Comparison of ENCODE assay signal across 1 cellular context in the genomic region with DNA sequence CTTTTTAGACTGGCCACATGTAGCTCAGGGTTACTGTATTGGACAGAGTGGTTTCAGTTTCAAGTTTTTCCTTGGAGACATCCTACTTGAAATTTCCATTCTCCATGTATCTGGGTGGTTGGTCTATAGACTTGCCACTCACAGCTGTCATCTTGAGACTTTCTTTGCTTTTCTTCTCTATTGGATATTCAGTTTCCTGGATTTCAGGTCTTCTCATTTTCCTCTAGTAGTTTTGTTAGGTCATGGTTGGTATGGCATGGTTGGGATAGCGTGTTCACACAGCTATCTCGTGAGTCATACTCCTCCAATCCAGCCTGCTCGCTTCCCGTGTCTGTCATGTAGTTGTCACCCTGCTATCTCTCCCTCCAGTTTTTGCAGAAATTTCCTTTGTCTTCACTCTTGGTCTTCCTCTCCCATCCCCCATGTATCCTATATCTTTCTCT.
TF ChIP-seq lines count a peak whose summit lies in the region.

No MANE protein-coding gene starts in this region.

TF ChIP-seq in K562, 482 proteins besides CTCF, POLR2A, EP300 and RAD21 (continued from another document):
- peak; percentile 34 for TF ChIP-seq TAF9B (IDR thresholded peaks at IDR 0.05; ENCODE audit: partially characterized antibody)
- no peak for TF ChIP-seq XRCC3 (IDR thresholded peaks at IDR 0.05)
- TF ChIP-seq ARNT (IDR thresholded peaks at IDR 0.05): 0 out of 4 replicates have a peak, but pooled peaks of 1 of the 2 experiments have one; percentile 27
- TF ChIP-seq, protein P1, sequence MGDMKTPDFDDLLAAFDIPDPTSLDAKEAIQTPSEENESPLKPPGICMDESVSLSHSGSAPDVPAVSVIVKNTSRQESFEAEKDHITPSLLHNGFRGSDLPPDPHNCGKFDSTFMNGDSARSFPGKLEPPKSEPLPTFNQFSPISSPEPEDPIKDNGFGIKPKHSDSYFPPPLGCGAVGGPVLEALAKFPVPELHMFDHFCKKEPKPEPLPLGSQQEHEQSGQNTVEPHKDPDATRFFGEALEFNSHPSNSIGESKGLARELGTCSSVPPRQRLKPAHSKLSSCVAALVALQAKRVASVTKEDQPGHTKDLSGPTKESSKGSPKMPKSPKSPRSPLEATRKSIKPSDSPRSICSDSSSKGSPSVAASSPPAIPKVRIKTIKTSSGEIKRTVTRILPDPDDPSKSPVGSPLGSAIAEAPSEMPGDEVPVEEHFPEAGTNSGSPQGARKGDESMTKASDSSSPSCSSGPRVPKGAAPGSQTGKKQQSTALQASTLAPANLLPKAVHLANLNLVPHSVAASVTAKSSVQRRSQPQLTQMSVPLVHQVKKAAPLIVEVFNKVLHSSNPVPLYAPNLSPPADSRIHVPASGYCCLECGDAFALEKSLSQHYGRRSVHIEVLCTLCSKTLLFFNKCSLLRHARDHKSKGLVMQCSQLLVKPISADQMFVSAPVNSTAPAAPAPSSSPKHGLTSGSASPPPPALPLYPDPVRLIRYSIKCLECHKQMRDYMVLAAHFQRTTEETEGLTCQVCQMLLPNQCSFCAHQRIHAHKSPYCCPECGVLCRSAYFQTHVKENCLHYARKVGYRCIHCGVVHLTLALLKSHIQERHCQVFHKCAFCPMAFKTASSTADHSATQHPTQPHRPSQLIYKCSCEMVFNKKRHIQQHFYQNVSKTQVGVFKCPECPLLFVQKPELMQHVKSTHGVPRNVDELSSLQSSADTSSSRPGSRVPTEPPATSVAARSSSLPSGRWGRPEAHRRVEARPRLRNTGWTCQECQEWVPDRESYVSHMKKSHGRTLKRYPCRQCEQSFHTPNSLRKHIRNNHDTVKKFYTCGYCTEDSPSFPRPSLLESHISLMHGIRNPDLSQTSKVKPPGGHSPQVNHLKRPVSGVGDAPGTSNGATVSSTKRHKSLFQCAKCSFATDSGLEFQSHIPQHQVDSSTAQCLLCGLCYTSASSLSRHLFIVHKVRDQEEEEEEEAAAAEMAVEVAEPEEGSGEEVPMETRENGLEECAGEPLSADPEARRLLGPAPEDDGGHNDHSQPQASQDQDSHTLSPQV (IDR thresholded peaks at IDR 0.05): peak; percentile 60; the same call in 1 of the 2 replicates
- peak; percentile 77 to 81 for TF ChIP-seq KDM1A (IDR thresholded peaks at IDR 0.05)
- no peak for TF ChIP-seq CCNT2 (IDR thresholded peaks at IDR 0.05; ENCODE audit: borderline replicate concordance, extremely low read depth, insufficient read length, low read depth, low read length)
- TF ChIP-seq SMARCA4 (IDR thresholded peaks at IDR 0.05): peak; percentile 88
- TF ChIP-seq GABPB1 (CRISPR knock-in tag; IDR thresholded peaks at IDR 0.05): no peak
- TF ChIP-seq RBBP5 (IDR thresholded peaks at IDR 0.05; ENCODE audit: borderline replicate concordance, insufficient read depth, low read length, poor library complexity, severe bottlenecking): no peak
- TF ChIP-seq, protein P2, sequence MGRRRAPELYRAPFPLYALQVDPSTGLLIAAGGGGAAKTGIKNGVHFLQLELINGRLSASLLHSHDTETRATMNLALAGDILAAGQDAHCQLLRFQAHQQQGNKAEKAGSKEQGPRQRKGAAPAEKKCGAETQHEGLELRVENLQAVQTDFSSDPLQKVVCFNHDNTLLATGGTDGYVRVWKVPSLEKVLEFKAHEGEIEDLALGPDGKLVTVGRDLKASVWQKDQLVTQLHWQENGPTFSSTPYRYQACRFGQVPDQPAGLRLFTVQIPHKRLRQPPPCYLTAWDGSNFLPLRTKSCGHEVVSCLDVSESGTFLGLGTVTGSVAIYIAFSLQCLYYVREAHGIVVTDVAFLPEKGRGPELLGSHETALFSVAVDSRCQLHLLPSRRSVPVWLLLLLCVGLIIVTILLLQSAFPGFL (CRISPR knock-in tag; IDR thresholded peaks at IDR 0.05): no peak
- TF ChIP-seq, protein P3, sequence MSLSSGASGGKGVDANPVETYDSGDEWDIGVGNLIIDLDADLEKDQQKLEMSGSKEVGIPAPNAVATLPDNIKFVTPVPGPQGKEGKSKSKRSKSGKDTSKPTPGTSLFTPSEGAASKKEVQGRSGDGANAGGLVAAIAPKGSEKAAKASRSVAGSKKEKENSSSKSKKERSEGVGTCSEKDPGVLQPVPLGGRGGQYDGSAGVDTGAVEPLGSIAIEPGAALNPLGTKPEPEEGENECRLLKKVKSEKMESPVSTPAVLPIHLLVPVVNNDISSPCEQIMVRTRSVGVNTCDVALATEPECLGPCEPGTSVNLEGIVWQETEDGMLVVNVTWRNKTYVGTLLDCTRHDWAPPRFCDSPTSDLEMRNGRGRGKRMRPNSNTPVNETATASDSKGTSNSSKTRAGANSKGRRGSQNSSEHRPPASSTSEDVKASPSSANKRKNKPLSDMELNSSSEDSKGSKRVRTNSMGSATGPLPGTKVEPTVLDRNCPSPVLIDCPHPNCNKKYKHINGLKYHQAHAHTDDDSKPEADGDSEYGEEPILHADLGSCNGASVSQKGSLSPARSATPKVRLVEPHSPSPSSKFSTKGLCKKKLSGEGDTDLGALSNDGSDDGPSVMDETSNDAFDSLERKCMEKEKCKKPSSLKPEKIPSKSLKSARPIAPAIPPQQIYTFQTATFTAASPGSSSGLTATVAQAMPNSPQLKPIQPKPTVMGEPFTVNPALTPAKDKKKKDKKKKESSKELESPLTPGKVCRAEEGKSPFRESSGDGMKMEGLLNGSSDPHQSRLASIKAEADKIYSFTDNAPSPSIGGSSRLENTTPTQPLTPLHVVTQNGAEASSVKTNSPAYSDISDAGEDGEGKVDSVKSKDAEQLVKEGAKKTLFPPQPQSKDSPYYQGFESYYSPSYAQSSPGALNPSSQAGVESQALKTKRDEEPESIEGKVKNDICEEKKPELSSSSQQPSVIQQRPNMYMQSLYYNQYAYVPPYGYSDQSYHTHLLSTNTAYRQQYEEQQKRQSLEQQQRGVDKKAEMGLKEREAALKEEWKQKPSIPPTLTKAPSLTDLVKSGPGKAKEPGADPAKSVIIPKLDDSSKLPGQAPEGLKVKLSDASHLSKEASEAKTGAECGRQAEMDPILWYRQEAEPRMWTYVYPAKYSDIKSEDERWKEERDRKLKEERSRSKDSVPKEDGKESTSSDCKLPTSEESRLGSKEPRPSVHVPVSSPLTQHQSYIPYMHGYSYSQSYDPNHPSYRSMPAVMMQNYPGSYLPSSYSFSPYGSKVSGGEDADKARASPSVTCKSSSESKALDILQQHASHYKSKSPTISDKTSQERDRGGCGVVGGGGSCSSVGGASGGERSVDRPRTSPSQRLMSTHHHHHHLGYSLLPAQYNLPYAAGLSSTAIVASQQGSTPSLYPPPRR (CRISPR knock-in tag; IDR thresholded peaks at IDR 0.05; ENCODE audit: borderline replicate concordance): no peak
- TF ChIP-seq ZNF124 (CRISPR knock-in tag; IDR thresholded peaks at IDR 0.05): no peak
- TF ChIP-seq ZNF274 (IDR thresholded peaks at IDR 0.05; ENCODE audit: borderline replicate concordance, low read depth, low read length): no peak
- TF ChIP-seq, protein P4, sequence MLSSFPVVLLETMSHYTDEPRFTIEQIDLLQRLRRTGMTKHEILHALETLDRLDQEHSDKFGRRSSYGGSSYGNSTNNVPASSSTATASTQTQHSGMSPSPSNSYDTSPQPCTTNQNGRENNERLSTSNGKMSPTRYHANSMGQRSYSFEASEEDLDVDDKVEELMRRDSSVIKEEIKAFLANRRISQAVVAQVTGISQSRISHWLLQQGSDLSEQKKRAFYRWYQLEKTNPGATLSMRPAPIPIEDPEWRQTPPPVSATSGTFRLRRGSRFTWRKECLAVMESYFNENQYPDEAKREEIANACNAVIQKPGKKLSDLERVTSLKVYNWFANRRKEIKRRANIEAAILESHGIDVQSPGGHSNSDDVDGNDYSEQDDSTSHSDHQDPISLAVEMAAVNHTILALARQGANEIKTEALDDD (IDR thresholded peaks at IDR 0.05): peak; percentile 85
- no peak for TF ChIP-seq SRSF9 (IDR thresholded peaks at IDR 0.05; ENCODE audit: borderline replicate concordance, low read depth, low read length)
- TF ChIP-seq JUNB (CRISPR knock-in tag; conservative IDR thresholded peaks at IDR 0.05): 0 out of 2 replicates have a peak, but pooled peaks have one; percentile 17
- TF ChIP-seq, protein P5, sequence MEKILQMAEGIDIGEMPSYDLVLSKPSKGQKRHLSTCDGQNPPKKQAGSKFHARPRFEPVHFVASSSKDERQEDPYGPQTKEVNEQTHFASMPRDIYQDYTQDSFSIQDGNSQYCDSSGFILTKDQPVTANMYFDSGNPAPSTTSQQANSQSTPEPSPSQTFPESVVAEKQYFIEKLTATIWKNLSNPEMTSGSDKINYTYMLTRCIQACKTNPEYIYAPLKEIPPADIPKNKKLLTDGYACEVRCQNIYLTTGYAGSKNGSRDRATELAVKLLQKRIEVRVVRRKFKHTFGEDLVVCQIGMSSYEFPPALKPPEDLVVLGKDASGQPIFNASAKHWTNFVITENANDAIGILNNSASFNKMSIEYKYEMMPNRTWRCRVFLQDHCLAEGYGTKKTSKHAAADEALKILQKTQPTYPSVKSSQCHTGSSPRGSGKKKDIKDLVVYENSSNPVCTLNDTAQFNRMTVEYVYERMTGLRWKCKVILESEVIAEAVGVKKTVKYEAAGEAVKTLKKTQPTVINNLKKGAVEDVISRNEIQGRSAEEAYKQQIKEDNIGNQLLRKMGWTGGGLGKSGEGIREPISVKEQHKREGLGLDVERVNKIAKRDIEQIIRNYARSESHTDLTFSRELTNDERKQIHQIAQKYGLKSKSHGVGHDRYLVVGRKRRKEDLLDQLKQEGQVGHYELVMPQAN (IDR thresholded peaks at IDR 0.05; ENCODE audit: borderline replicate concordance): peak; percentile 65; the same call in 1 of the 2 replicates
- no peak for TF ChIP-seq SMAD4 (CRISPR knock-in tag; conservative IDR thresholded peaks at IDR 0.05)
- peak; percentile 61 for TF ChIP-seq CTBP1 (IDR thresholded peaks at IDR 0.05; ENCODE audit: borderline replicate concordance)
- TF ChIP-seq ZNF699 (CRISPR knock-in tag; IDR thresholded peaks at IDR 0.05; ENCODE audit: insufficient replicate concordance): no peak
- TF ChIP-seq, protein P6, sequence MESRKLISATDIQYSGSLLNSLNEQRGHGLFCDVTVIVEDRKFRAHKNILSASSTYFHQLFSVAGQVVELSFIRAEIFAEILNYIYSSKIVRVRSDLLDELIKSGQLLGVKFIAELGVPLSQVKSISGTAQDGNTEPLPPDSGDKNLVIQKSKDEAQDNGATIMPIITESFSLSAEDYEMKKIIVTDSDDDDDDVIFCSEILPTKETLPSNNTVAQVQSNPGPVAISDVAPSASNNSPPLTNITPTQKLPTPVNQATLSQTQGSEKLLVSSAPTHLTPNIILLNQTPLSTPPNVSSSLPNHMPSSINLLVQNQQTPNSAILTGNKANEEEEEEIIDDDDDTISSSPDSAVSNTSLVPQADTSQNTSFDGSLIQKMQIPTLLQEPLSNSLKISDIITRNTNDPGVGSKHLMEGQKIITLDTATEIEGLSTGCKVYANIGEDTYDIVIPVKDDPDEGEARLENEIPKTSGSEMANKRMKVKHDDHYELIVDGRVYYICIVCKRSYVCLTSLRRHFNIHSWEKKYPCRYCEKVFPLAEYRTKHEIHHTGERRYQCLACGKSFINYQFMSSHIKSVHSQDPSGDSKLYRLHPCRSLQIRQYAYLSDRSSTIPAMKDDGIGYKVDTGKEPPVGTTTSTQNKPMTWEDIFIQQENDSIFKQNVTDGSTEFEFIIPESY (CRISPR knock-in tag; IDR thresholded peaks at IDR 0.05): no peak
- TF ChIP-seq, protein P7, sequence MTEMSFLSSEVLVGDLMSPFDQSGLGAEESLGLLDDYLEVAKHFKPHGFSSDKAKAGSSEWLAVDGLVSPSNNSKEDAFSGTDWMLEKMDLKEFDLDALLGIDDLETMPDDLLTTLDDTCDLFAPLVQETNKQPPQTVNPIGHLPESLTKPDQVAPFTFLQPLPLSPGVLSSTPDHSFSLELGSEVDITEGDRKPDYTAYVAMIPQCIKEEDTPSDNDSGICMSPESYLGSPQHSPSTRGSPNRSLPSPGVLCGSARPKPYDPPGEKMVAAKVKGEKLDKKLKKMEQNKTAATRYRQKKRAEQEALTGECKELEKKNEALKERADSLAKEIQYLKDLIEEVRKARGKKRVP (CRISPR knock-in tag; IDR thresholded peaks at IDR 0.05): no peak
- no peak for TF ChIP-seq SRSF7 (optimal IDR thresholded peaks at IDR 0.05; ENCODE audit: low read depth, low read length)
- TF ChIP-seq RBM34 (IDR thresholded peaks at IDR 0.05; ENCODE audit: borderline replicate concordance, insufficient read depth, low read length): no peak
